Comparison of ENCODE assay signal across 29 cellular contexts in genomic region chr11:127491589-127491988, GRCh38.
"Had no signal": no experiment of that assay in that cellular context is flagged by ENCODE, and none has a peak within 500 bp of the region (broad histone marks: within the 10 kb centered on the region; RNA-seq: fewer than 3 reads in every experiment).

No MANE protein-coding gene starts in this region.

- H3K27ac Mint-ChIP-seq: activated CD4-positive, alpha-beta memory T cell treated with anti-CD3 and anti-CD28 coated beads for 36 hours; activated CD4-positive, alpha-beta T cell treated with anti-CD3 and anti-CD28 coated beads for 36 hours; activated CD4-positive, alpha-beta T cell treated with anti-CD3 and anti-CD28 coated beads, Interleukin-2, amount 10 ng/mL, durations not matched to agents 24 days and 14 days; activated CD8-positive, alpha-beta memory T cell treated with anti-CD3 and anti-CD28 coated beads, Interleukin-2, amount 10 ng/mL, durations not matched to agents 7 days and 5 days; activated CD8-positive, alpha-beta T cell treated with anti-CD3 and anti-CD28 coated beads, Interleukin-2, amount 10 ng/mL, durations not matched to agents 7 days and 5 days; activated naive CD4-positive, alpha-beta T cell treated with anti-CD3 and anti-CD28 coated beads, Interleukin-2, amount 10 ng/mL, durations not matched to agents 7 days and 5 days; activated naive CD4-positive, alpha-beta T cell treated with anti-CD3 and anti-CD28 coated beads, Interleukin-2, amount 50 U/mL, for 72 hours; activated naive CD8-positive, alpha-beta T cell treated with anti-CD3 and anti-CD28 coated beads, Interleukin-2, amount 10 ng/mL, durations not matched to agents 7 days and 5 days; activated T-helper 1 cell treated with anti-CD3 and anti-CD28 coated beads, Interleukin-12 subunit alpha, Interleukin-12 subunit beta, Interleukin-2, Interleukin-4 antibody, amounts not matched to agents 30 ng/mL and 10 ng/mL and 1 ng/mL, durations not matched to agents 14 hours and 24 hours and 36 hours; activated T-helper 2 cell treated with anti-CD3 and anti-CD28 coated beads, Interferon-gamma antibody, Interleukin-2, Interleukin-4, amounts not matched to agents 10 μg/mL and 5 μg/mL and 100 μg/mL, durations not matched to agents 14 hours and 24 hours and 36 hours; dendritic cell treated with granulocyte-macrophage colony-stimulating factor and Interleukin-4, amounts not matched to agents 40 ng/mL and 50 ng/mL, for 4 days had no signal

- DNase-seq: activated CD4-positive, alpha-beta memory T cell treated with anti-CD3 and anti-CD28 coated beads for 36 hours; activated CD4-positive, alpha-beta T cell treated with anti-CD3 and anti-CD28 coated beads for 36 hours; activated CD4-positive, alpha-beta T cell treated with anti-CD3 and anti-CD28 coated beads, Interleukin-2, amount 10 ng/mL, durations not matched to agents 24 days and 14 days; activated CD4-positive, CD25-positive, alpha-beta regulatory T cell; activated CD4-positive, CD25-positive, alpha-beta regulatory T cell treated with anti-CD3 and anti-CD28 coated beads, Interleukin-2, amount 50 U/mL, for 72 hours; activated CD8-positive, alpha-beta memory T cell treated with anti-CD3 and anti-CD28 coated beads, Interleukin-2, amount 10 ng/mL, durations not matched to agents 7 days and 5 days; activated CD8-positive, alpha-beta memory T cell treated with anti-CD3 and anti-CD28 coated beads, Interleukin-2, amount 50 U/mL, for 4 hours; activated CD8-positive, alpha-beta T cell treated with anti-CD3 and anti-CD28 coated beads, Interleukin-2, amount 10 ng/mL, durations not matched to agents 7 days and 5 days; activated effector memory CD4-positive, alpha-beta T cell treated with anti-CD3 and anti-CD28 coated beads, Interleukin-2, amount 50 U/mL, for 16 hours; activated naive CD4-positive, alpha-beta T cell treated with anti-CD3 and anti-CD28 coated beads, Interleukin-2, amount 10 ng/mL, durations not matched to agents 7 days and 5 days; activated naive CD8-positive, alpha-beta T cell treated with anti-CD3 and anti-CD28 coated beads, Interleukin-2, amount 10 ng/mL, durations not matched to agents 7 days and 5 days; activated T-cell treated with anti-CD3 and anti-CD28 coated beads, Interleukin-2, amount 50 U/mL, for 1 hour; activated T-cell treated with anti-CD3 and anti-CD28 coated beads, Interleukin-2, amount 50 U/mL, for 48 hours; brain microvascular endothelial cell; dorsolateral prefrontal cortex; effector memory CD4-positive, alpha-beta T cell; foreskin fibroblast; T-helper 2 cell had no signal

- FAIRE-seq: bronchial epithelial cell, endothelial cell of umbilical vein, frontal cortex had no signal

- ATAC-seq: activated CD4-positive, alpha-beta T cell treated with anti-CD3 and anti-CD28 coated beads for 36 hours; activated CD8-positive, alpha-beta memory T cell treated with anti-CD3 and anti-CD28 coated beads, Interleukin-2, amount 10 ng/mL, durations not matched to agents 7 days and 5 days; activated CD8-positive, alpha-beta T cell treated with anti-CD3 and anti-CD28 coated beads, Interleukin-2, amount 10 ng/mL, durations not matched to agents 7 days and 5 days; activated naive CD4-positive, alpha-beta T cell treated with anti-CD3 and anti-CD28 coated beads, Interleukin-2, amount 50 U/mL, for 72 hours had no signal

- H3K27ac ChIP-seq: ascending aorta, brain microvascular endothelial cell, coronary artery, dorsolateral prefrontal cortex, epithelial cell of prostate had no signal

- H3K4me1 Mint-ChIP-seq: activated CD4-positive, alpha-beta T cell treated with anti-CD3 and anti-CD28 coated beads for 36 hours; activated CD4-positive, alpha-beta T cell treated with anti-CD3 and anti-CD28 coated beads, Interleukin-2, amount 10 ng/mL, durations not matched to agents 24 days and 14 days; activated CD8-positive, alpha-beta memory T cell treated with anti-CD3 and anti-CD28 coated beads, Interleukin-2, amount 10 ng/mL, durations not matched to agents 7 days and 5 days; activated naive CD4-positive, alpha-beta T cell treated with anti-CD3 and anti-CD28 coated beads, Interleukin-2, amount 10 ng/mL, durations not matched to agents 7 days and 5 days; activated naive CD8-positive, alpha-beta T cell treated with anti-CD3 and anti-CD28 coated beads, Interleukin-2, amount 10 ng/mL, durations not matched to agents 7 days and 5 days; central memory CD8-positive, alpha-beta T cell had no signal

- H3K27me3 ChIP-seq: ascending aorta, brain microvascular endothelial cell, dorsolateral prefrontal cortex had no signal

- H3K4me3 ChIP-seq: ascending aorta, coronary artery, dorsolateral prefrontal cortex had no signal

- H3K4me1 ChIP-seq: ascending aorta had no signal

- H3K36me3 ChIP-seq: ascending aorta, brain microvascular endothelial cell had no signal

- H3K4me3 Mint-ChIP-seq: activated CD4-positive, alpha-beta memory T cell treated with anti-CD3 and anti-CD28 coated beads for 36 hours; activated CD4-positive, alpha-beta T cell treated with anti-CD3 and anti-CD28 coated beads for 36 hours; activated CD4-positive, alpha-beta T cell treated with anti-CD3 and anti-CD28 coated beads, Interleukin-2, amount 10 ng/mL, durations not matched to agents 24 days and 14 days; activated CD8-positive, alpha-beta memory T cell treated with anti-CD3 and anti-CD28 coated beads, Interleukin-2, amount 10 ng/mL, durations not matched to agents 7 days and 5 days; activated CD8-positive, alpha-beta T cell treated with anti-CD3 and anti-CD28 coated beads, Interleukin-2, amount 10 ng/mL, durations not matched to agents 7 days and 5 days; activated naive CD4-positive, alpha-beta T cell treated with anti-CD3 and anti-CD28 coated beads, Interleukin-2, amount 10 ng/mL, durations not matched to agents 7 days and 5 days; activated naive CD8-positive, alpha-beta T cell treated with anti-CD3 and anti-CD28 coated beads, Interleukin-2, amount 10 ng/mL, durations not matched to agents 7 days and 5 days; activated T-helper 1 cell treated with anti-CD3 and anti-CD28 coated beads, Interleukin-12 subunit alpha, Interleukin-12 subunit beta, Interleukin-2, Interleukin-4 antibody, amounts not matched to agents 30 ng/mL and 10 ng/mL and 1 ng/mL, durations not matched to agents 14 hours and 24 hours and 36 hours; central memory CD8-positive, alpha-beta T cell; dendritic cell treated with granulocyte-macrophage colony-stimulating factor and Interleukin-4, amounts not matched to agents 40 ng/mL and 50 ng/mL, for 4 days had no signal

- H3K36me3 Mint-ChIP-seq: activated CD4-positive, alpha-beta memory T cell treated with anti-CD3 and anti-CD28 coated beads for 36 hours; activated CD8-positive, alpha-beta memory T cell treated with anti-CD3 and anti-CD28 coated beads, Interleukin-2, amount 10 ng/mL, durations not matched to agents 7 days and 5 days; activated naive CD4-positive, alpha-beta T cell treated with anti-CD3 and anti-CD28 coated beads, Interleukin-2, amount 10 ng/mL, durations not matched to agents 7 days and 5 days; activated naive CD8-positive, alpha-beta T cell treated with anti-CD3 and anti-CD28 coated beads, Interleukin-2, amount 10 ng/mL, durations not matched to agents 7 days and 5 days had no signal

- H3K9me3 Mint-ChIP-seq: activated CD4-positive, alpha-beta T cell treated with anti-CD3 and anti-CD28 coated beads, Interleukin-2, amount 10 ng/mL, durations not matched to agents 24 days and 14 days; activated naive CD4-positive, alpha-beta T cell treated with anti-CD3 and anti-CD28 coated beads, Interleukin-2, amount 10 ng/mL, durations not matched to agents 7 days and 5 days; activated T-helper 1 cell treated with anti-CD3 and anti-CD28 coated beads, Interleukin-12 subunit alpha, Interleukin-12 subunit beta, Interleukin-2, Interleukin-4 antibody, amounts not matched to agents 30 ng/mL and 10 ng/mL and 1 ng/mL, durations not matched to agents 14 hours and 24 hours and 36 hours had no signal

- H3K27me3 Mint-ChIP-seq: activated CD4-positive, alpha-beta memory T cell treated with anti-CD3 and anti-CD28 coated beads for 36 hours; activated CD4-positive, alpha-beta T cell treated with anti-CD3 and anti-CD28 coated beads for 36 hours; activated CD4-positive, alpha-beta T cell treated with anti-CD3 and anti-CD28 coated beads, Interleukin-2, amount 10 ng/mL, durations not matched to agents 24 days and 14 days; activated CD8-positive, alpha-beta memory T cell treated with anti-CD3 and anti-CD28 coated beads, Interleukin-2, amount 10 ng/mL, durations not matched to agents 7 days and 5 days; activated naive CD4-positive, alpha-beta T cell treated with anti-CD3 and anti-CD28 coated beads, Interleukin-2, amount 10 ng/mL, durations not matched to agents 7 days and 5 days; activated naive CD8-positive, alpha-beta T cell treated with anti-CD3 and anti-CD28 coated beads, Interleukin-2, amount 10 ng/mL, durations not matched to agents 7 days and 5 days; central memory CD8-positive, alpha-beta T cell; dendritic cell treated with granulocyte-macrophage colony-stimulating factor and Interleukin-4, amounts not matched to agents 40 ng/mL and 50 ng/mL, for 4 days had no signal

- H3K9me3 ChIP-seq: ascending aorta had no signal
